8 cellular contexts compared by ENCODE assay signal in genomic region chr6:42166444-42167141, GRCh38. TPM values are rescaled to one million over a fixed set of nuclear protein-coding genes. Genes with fewer than 3 reads are reported as not detected.
DNase-seq lines count a peak whose midpoint lies in the region; ATAC-seq and TF ChIP-seq lines count a peak whose summit lies in the region.

No MANE protein-coding gene starts in this region.

- CTCF ChIA-PET in GM10248 (lab: Yijun Ruan, JAX) = interaction anchor here (0.6 to 3.5 kb wide), 4 partner anchors 22 to 381 kb away, joined by 3 to 16 read pairs (median 4); no protein-coding TSS in a partner anchor

- H3K27me3 Mint-ChIP-seq in activated naive CD8-positive, alpha-beta T cell treated with anti-CD3 and anti-CD28 coated beads for 36 hours = peaks cover 3% of the 10 kb centered on the region

- H3K4me3 ChIP-seq in NB4 (ENCODE audit: low read depth, low read length) (no peak overlapping the region), heart right ventricle (no peak overlapping the region), psoas muscle (no peak overlapping the region)

- H3K27me3 ChIP-seq in heart right ventricle (no peaks in the 10 kb centered on the region), psoas muscle (ENCODE audit: insufficient read depth in 3 of 3, low read length in 2 of 3) (peaks cover 0 to 3% (median 2%) of the 10 kb centered on the region in 3 donors)

- peak; percentile 45 to 80 (median 78) for ATAC-seq in heart right ventricle
- peak; percentile 70 to 82 (median 79) for ATAC-seq in psoas muscle
- ATAC-seq in GM19328 (IDR thresholded peaks at IDR 0.05; ENCODE audit: unreplicated experiment) = no peak
- no peak for ATAC-seq in HG02759 (IDR thresholded peaks at IDR 0.05; ENCODE audit: unreplicated experiment)

- peaks cover 0 to 3% (median 0%) of the 10 kb centered on the region in 11 donors for H3K9me3 ChIP-seq in heart right ventricle
- H3K9me3 ChIP-seq in psoas muscle = no peaks in the 10 kb centered on the region

- POLR2A ChIA-PET in GM10248 (lab: Yijun Ruan, JAX) = no interaction called here

- H3K9me3 Mint-ChIP-seq in activated naive CD8-positive, alpha-beta T cell treated with anti-CD3 and anti-CD28 coated beads for 36 hours = no peaks in the 10 kb centered on the region

- H3K4me3 Mint-ChIP-seq in activated naive CD8-positive, alpha-beta T cell treated with anti-CD3 and anti-CD28 coated beads for 36 hours = no peak overlapping the region

- TF ChIP-seq CTCF in GM10248 (IDR thresholded peaks at IDR 0.05; ENCODE audit: control extremely low read depth, extremely low read depth, low read depth, missing control alignments) (peak; percentile 81), NB4 (IDR thresholded peaks at IDR 0.05; ENCODE audit: low read depth, low read length) (peak; percentile 98), heart right ventricle (IDR thresholded peaks at IDR 0.05) (peak; percentile 89 to 97 (median 94)), psoas muscle (IDR thresholded peaks at IDR 0.05) (peak; percentile 95)

- H3K27ac ChIP-seq in heart right ventricle (no peak overlapping the region), psoas muscle (no peak overlapping the region)

- no peak for TF ChIP-seq POLR2A in NB4 (IDR thresholded peaks at IDR 0.05; ENCODE audit: extremely low read depth, insufficient read length)

- DNase-seq in GM10248 (ENCODE audit: extremely low spot score) (peak; percentile 89), NB4 (ENCODE audit: low read depth) (peak; percentile 87), SKM-1 treated with dmso at 0.1 percent for 144 hours (lab: John Stamatoyannopoulos, UW; ENCODE audit: unreplicated experiment) (peak; percentile 52), heart right ventricle (peak; percentile 27 to 63), psoas muscle (peak in 1 of 2 donors; percentile 45)
- peak; percentile 68 for DNase-seq in activated naive CD8-positive, alpha-beta T cell treated with anti-CD3 and anti-CD28 coated beads for 36 hours

- H3K4me1 ChIP-seq in heart right ventricle (no peaks in the 10 kb centered on the region), psoas muscle (no peaks in the 10 kb centered on the region)

- H3K27ac Mint-ChIP-seq in activated naive CD8-positive, alpha-beta T cell treated with anti-CD3 and anti-CD28 coated beads for 36 hours = no peak overlapping the region

- intact Hi-C loops in heart right ventricle (cut with DNase I) (loop anchor here in 9 of 10 donors (1.0 to 5.0 kb wide), 5 partner anchors 84 to 389 kb away; partner anchors contain the start of gene FRS3 (in 1 of the 9)), psoas muscle (cut with DNase I) (loop anchor here in 1 of 2 donors (1.0 kb wide), 1 partner anchor 91 kb away; no protein-coding TSS in a partner anchor)

- no peaks in the 10 kb centered on the region for H3K36me3 Mint-ChIP-seq in activated naive CD8-positive, alpha-beta T cell treated with anti-CD3 and anti-CD28 coated beads for 36 hours

- 14% methylated on average over 8 of the region's 8 CpGs for WGBS in heart right ventricle, 2 donors
- WGBS in psoas muscle, 3 donors = 12 to 14% (median 13%) methylated on average over 8 of the region's 8 CpGs

- H3K4me1 Mint-ChIP-seq in activated naive CD8-positive, alpha-beta T cell treated with anti-CD3 and anti-CD28 coated beads for 36 hours = no peaks in the 10 kb centered on the region

- no peaks in the 10 kb centered on the region for H3K36me3 ChIP-seq in heart right ventricle
- no peaks in the 10 kb centered on the region for H3K36me3 ChIP-seq in psoas muscle (ENCODE audit: insufficient read depth in 1 of 2, low read depth in 1 of 2)

RNA-seq across cellular contexts. Expression of gene GUCA1A, which starts 6.6 kb away (rescaled TPM):
- total RNA-seq in activated naive CD8-positive, alpha-beta T cell treated with anti-CD3 and anti-CD28 coated beads for 36 hours = under 1 TPM in 1 of 2 experiments, not detected in 1; 0.14 TPM
- not detected for total RNA-seq in heart right ventricle
- not detected for polyA plus RNA-seq in heart right ventricle
- total RNA-seq in psoas muscle = not detected
- not detected for polyA plus RNA-seq in psoas muscle

RNA-seq across cellular contexts. Expression of gene C6orf132, which starts 24.2 kb away (rescaled TPM):
- total RNA-seq in activated naive CD8-positive, alpha-beta T cell treated with anti-CD3 and anti-CD28 coated beads for 36 hours = under 1 TPM; 0.18 to 0.19 TPM
- total RNA-seq in heart right ventricle (1 to 10 TPM in 9 of 10 donors, under 1 TPM in 1; 0.92 to 2.9 (median 2.1) TPM), psoas muscle (under 1 TPM; 0.11 to 0.34 (median 0.20) TPM)
- polyA plus RNA-seq in heart right ventricle (1 to 10 TPM in 1 of 2 donors, under 1 TPM in 1; 0.23 to 1.8 TPM), psoas muscle (under 1 TPM; 0.08 to 0.13 (median 0.09) TPM)

RNA-seq across cellular contexts. Expression of gene GUCA1B, which starts 28.2 kb away (rescaled TPM):
- total RNA-seq in activated naive CD8-positive, alpha-beta T cell treated with anti-CD3 and anti-CD28 coated beads for 36 hours = 1 to 10 TPM; 1.3 to 1.4 TPM
- total RNA-seq in heart right ventricle (1 to 10 TPM in 8 of 10 donors, under 1 TPM in 2; 0.34 to 2.8 (median 1.9) TPM), psoas muscle (1 to 10 TPM; 1.1 to 3.4 (median 1.9) TPM)
- polyA plus RNA-seq in heart right ventricle (under 1 TPM; 0.28 to 0.59 TPM), psoas muscle (under 1 TPM; 0.26 to 0.79 (median 0.34) TPM)

RNA-seq across cellular contexts. Expression of gene MRPS10, which starts 51.1 kb away (rescaled TPM):
- 10 to 100 TPM; 50.7 to 51.2 TPM for total RNA-seq in activated naive CD8-positive, alpha-beta T cell treated with anti-CD3 and anti-CD28 coated beads for 36 hours
- total RNA-seq in heart right ventricle (10 to 100 TPM; 47.4 to 82.1 (median 63.1) TPM), psoas muscle (10 to 100 TPM; 40.3 to 57.4 (median 53.1) TPM)
- polyA plus RNA-seq in heart right ventricle (10 to 100 TPM; 22.6 to 30.7 TPM), psoas muscle (100 to 1,000 TPM in 1 of 3 donors, 10 to 100 TPM in 2; 48.5 to 110 (median 59.0) TPM)

Comparison
In these comparisons a context has a peak if more than half of its experiments do, and no peak if none do; other contexts are left out.
1. ATAC-seq: peak in heart right ventricle (8 of 8) and psoas muscle (4 of 4); none in GM19328 (single experiment) and HG02759 (single experiment).
2. Peak in every context shown above with its lines, with median percentiles within 50 percentile points of each other: CTCF ChIP-seq.